In the genomic region with DNA sequence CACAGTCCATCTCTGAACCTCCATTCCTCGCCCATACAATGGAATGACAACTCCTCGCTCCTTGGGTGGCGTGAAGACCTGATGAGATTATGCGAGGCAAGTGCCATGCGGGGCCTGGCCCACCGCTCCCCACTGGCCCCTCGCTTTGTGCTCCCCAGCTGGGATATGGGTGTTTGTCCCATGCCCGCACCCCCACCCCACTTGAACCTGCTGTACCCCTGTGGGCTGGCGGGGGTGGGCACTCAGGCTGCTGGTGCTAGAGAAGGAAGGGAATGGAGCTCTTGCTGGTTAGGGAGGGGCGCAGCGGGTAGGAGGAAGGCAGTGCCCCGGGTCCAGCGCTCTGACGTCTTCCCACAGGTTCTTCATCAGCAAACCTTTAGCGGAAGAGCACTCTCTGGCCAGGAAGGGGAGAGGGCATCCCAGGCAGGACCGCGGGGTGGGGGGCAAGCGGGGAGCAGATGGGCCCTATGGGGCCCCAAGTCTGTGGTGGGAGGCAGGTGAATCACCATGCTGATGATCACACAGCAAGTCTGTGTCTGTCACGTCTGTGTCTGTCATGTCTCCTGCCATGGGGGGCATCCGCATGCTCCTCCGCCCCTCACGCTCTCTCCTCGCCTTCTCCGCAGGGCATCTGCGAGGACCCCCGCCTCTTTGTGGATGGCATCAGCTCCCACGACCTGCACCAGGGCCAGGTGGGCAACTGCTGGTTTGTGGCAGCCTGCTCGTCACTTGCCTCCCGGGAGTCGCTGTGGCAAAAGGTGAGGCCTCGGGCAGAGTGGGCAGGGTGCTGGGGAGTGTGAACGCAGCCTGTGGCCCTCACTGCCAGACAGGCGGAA, we compare ENCODE assay signal across 16 cellular contexts. TPM values are rescaled to one million over a fixed set of nuclear protein-coding genes. Genes with fewer than 3 reads are reported as not detected.
DNase-seq lines count a peak whose midpoint lies in the region; ATAC-seq and TF ChIP-seq lines count a peak whose summit lies in the region.
"Had no signal": no experiment of that assay in that cellular context is flagged by ENCODE, and none has a peak within 500 bp of the region (broad histone marks: within the 10 kb centered on the region; RNA-seq: fewer than 3 reads in every experiment).

No MANE protein-coding gene starts in this region.

- no peak overlapping the region for H3K14ac ChIP-seq in IMR-90 (replicated peaks; ENCODE audit: low read depth, low read length)

- peaks cover 19% of the 10 kb centered on the region for H4K20me1 ChIP-seq in IMR-90 (ENCODE audit: insufficient read depth, low read length)

- intact Hi-C loops in CD14-positive monocyte (cut with micrococcal nuclease), result no loop called here
- intact Hi-C loops in IMR-90 (cut with micrococcal nuclease), result no loop called here
- intact Hi-C loops in posterior vena cava (cut with DNase I), result loop anchor here in 1 of 2 donors (5.0 kb wide), 1 partner anchor 46 kb away; no protein-coding TSS in a partner anchor
- intact Hi-C loops in ascending aorta (cut with DNase I), result no loop called here
- intact Hi-C loops in activated CD4-positive, alpha-beta T cell treated with anti-CD3 and anti-CD28 coated beads, Interleukin-2, amount 10 ng/mL, durations not matched to agents 24 days and 14 days (cut with micrococcal nuclease), result loop anchor here (5.0 kb wide), 1 partner anchor 171 kb away; no protein-coding TSS in a partner anchor

- peaks cover 0 to 3% (median 2%) of the 10 kb centered on the region in 3 donors for H3K27me3 Mint-ChIP-seq in CD14-positive monocyte (ENCODE audit: low read depth in 3 of 3)
- no peaks in the 10 kb centered on the region for H3K27me3 Mint-ChIP-seq in activated CD4-positive, alpha-beta T cell treated with anti-CD3 and anti-CD28 coated beads, Interleukin-2, amount 10 ng/mL, durations not matched to agents 24 days and 14 days
- H3K27me3 Mint-ChIP-seq: CD4-positive, CD25-positive, alpha-beta regulatory T cell had no signal

- H2AK5ac ChIP-seq in IMR-90 (ENCODE audit: low read depth, low read length), result no peak overlapping the region

- in situ Hi-C loops in IMR-90 (cut with MboI; ENCODE audit: low sequenced_read_pairs), result loop anchor here (5.0 kb wide), 1 partner anchor 46 kb away; no protein-coding TSS in a partner anchor

- H4K91ac ChIP-seq in IMR-90 (ENCODE audit: insufficient read depth, low read depth, low read length), result no peak overlapping the region

- H2AK9ac ChIP-seq in IMR-90 (replicated peaks; ENCODE audit: low read depth, low read length, poor library complexity), result peak overlapping the region; percentile 50

- H4K5ac ChIP-seq in IMR-90 (ENCODE audit: low read depth, low read length), result no peak overlapping the region

- TF ChIP-seq CTCF in CD14-positive monocyte (IDR thresholded peaks at IDR 0.05) (no peak), IMR-90 (conservative IDR thresholded peaks at IDR 0.05; ENCODE audit: low read depth, low read length) (no peak), ascending aorta (IDR thresholded peaks at IDR 0.05) (no peak)

- H3K4me3 ChIP-seq in IMR-90 (ENCODE audit: insufficient read depth, low read depth, low read length), result no peak overlapping the region
- H3K4me3 ChIP-seq in ascending aorta, result no peak overlapping the region
- H3K4me3 ChIP-seq: SJCRH30 had no signal

- no peak overlapping the region for H3K23ac ChIP-seq in IMR-90 (ENCODE audit: low read depth, low read length)

- H3K36me3 Mint-ChIP-seq in CD14-positive monocyte, result no peaks in the 10 kb centered on the region
- no peaks in the 10 kb centered on the region for H3K36me3 Mint-ChIP-seq in activated CD4-positive, alpha-beta T cell treated with anti-CD3 and anti-CD28 coated beads, Interleukin-2, amount 10 ng/mL, durations not matched to agents 24 days and 14 days (ENCODE audit: low read depth)
- H3K36me3 Mint-ChIP-seq: CD4-positive, CD25-positive, alpha-beta regulatory T cell had no signal

- H3K27me3 ChIP-seq in IMR-90 (ENCODE audit: control insufficient read depth, insufficient read depth, low read length), result no peaks in the 10 kb centered on the region
- no peaks in the 10 kb centered on the region for H3K27me3 ChIP-seq in layer of hippocampus (ENCODE audit: control insufficient read depth, insufficient read depth, low read length)
- no peaks in the 10 kb centered on the region for H3K27me3 ChIP-seq in ascending aorta
- H3K27me3 ChIP-seq: SJCRH30 had no signal

- TF ChIP-seq RAD21 in IMR-90 (IDR thresholded peaks at IDR 0.05; ENCODE audit: low read length), result no peak

- no peaks in the 10 kb centered on the region; a peak in 1 of 4 replicates for H3K79me1 ChIP-seq in IMR-90 (ENCODE audit: low read depth in 1 of 2, low read length in 2 of 2)

- H4K8ac ChIP-seq in IMR-90 (ENCODE audit: low read depth in 2 of 2, low read length in 2 of 2), result no peak overlapping the region

- no peak overlapping the region for H3K27ac ChIP-seq in IMR-90 (ENCODE audit: insufficient read depth, low read length)
- peak overlapping the region; percentile 1 for H3K27ac ChIP-seq in layer of hippocampus (ENCODE audit: low read depth, low read length)
- H3K27ac ChIP-seq in ascending aorta, result no peak overlapping the region
- H3K27ac ChIP-seq: SJCRH30 had no signal

- no peak overlapping the region for H3K56ac ChIP-seq in IMR-90 (ENCODE audit: extremely low read depth, insufficient read depth, low read length)

- H3K36me3 ChIP-seq in IMR-90 (ENCODE audit: control insufficient read depth, insufficient read depth, low read length) (peaks cover 2% of the 10 kb centered on the region), ascending aorta (no peaks in the 10 kb centered on the region)
- H3K36me3 ChIP-seq: SJCRH30 had no signal

- 92% methylated on average over 16 of the region's 33 CpGs; no CpG with 5 or more reads in 1 of the 2 experiments for WGBS in IMR-90 (ENCODE audit: extremely low coverage in 2 of 2, insufficient read length in 1 of 2), 2 experiments

- no peak overlapping the region for H2BK5ac ChIP-seq in IMR-90 (ENCODE audit: low read depth, low read length, poor library complexity, severe bottlenecking)

- no peaks in the 10 kb centered on the region for H3K9me3 Mint-ChIP-seq in CD14-positive monocyte
- H3K9me3 Mint-ChIP-seq in activated CD4-positive, alpha-beta T cell treated with anti-CD3 and anti-CD28 coated beads, Interleukin-2, amount 10 ng/mL, durations not matched to agents 24 days and 14 days, result no peaks in the 10 kb centered on the region
- H3K9me3 Mint-ChIP-seq: CD4-positive, CD25-positive, alpha-beta regulatory T cell had no signal

- H3K4ac ChIP-seq in IMR-90 (ENCODE audit: low read depth, low read length), result no peak overlapping the region

- H3K9me1 ChIP-seq in IMR-90 (ENCODE audit: insufficient read depth, low read length), result no peaks in the 10 kb centered on the region

- no peak for TF ChIP-seq POLR2A in IMR-90 (IDR thresholded peaks at IDR 0.05; ENCODE audit: low read depth, low read length)

- H3K18ac ChIP-seq in IMR-90 (ENCODE audit: low read depth, low read length), result no peak overlapping the region

- CTCF ChIA-PET in IMR-90 (lab: Yijun Ruan, JAX), result interaction anchor here (2.9 kb wide), 1 partner anchor 46 kb away, joined by 21 read pairs; no protein-coding TSS in a partner anchor

- ATAC-seq in IMR-90 (ENCODE audit: low read depth), result no peak
- no peak for ATAC-seq in HG02938 (IDR thresholded peaks at IDR 0.05; ENCODE audit: unreplicated experiment)

- H3K4me1 ChIP-seq in IMR-90 (ENCODE audit: control insufficient read depth, insufficient read depth, low read length) (no peaks in the 10 kb centered on the region), ascending aorta (no peaks in the 10 kb centered on the region)
- H3K4me1 ChIP-seq: SJCRH30 had no signal

- DNase-seq in CD14-positive monocyte (ENCODE audit: low spot score), result peak; percentile 33
- no peak for DNase-seq in IMR-90
- DNase-seq in posterior vena cava (ENCODE audit: low spot score), result peak; percentile 73
- no peak for DNase-seq in ascending aorta (ENCODE audit: low spot score in 2 of 2)
- no peak for DNase-seq in activated CD4-positive, alpha-beta T cell treated with anti-CD3 and anti-CD28 coated beads, Interleukin-2, amount 10 ng/mL, durations not matched to agents 24 days and 14 days
- DNase-seq: ACHN; AML-193; Caco-2; CD4-positive, CD25-positive, alpha-beta regulatory T cell; DMS53; NCI-H187; NCI-H345; NCI-H526; SJCRH30 had no signal

- H3K9me3 ChIP-seq in IMR-90 (ENCODE audit: control insufficient read depth, insufficient read depth, low read length), result no peaks in the 10 kb centered on the region
- no peaks in the 10 kb centered on the region for H3K9me3 ChIP-seq in ascending aorta
- H3K9me3 ChIP-seq: Caco-2, SJCRH30 had no signal

- dilution Hi-C loops in IMR-90 (cut with HindIII; ENCODE audit: low sequenced_read_pairs, unreplicated experiment), result no loop called here

- POLR2A ChIA-PET in IMR-90 (lab: Charles Lee; ENCODE audit: unreplicated experiment), result no interaction called here

- H2BK15ac ChIP-seq in IMR-90 (ENCODE audit: low read depth, low read length), result no peak overlapping the region

- H3K4me1 Mint-ChIP-seq in CD14-positive monocyte, result no peaks in the 10 kb centered on the region
- peaks cover 5% of the 10 kb centered on the region for H3K4me1 Mint-ChIP-seq in activated CD4-positive, alpha-beta T cell treated with anti-CD3 and anti-CD28 coated beads, Interleukin-2, amount 10 ng/mL, durations not matched to agents 24 days and 14 days

- H3K4me2 ChIP-seq in IMR-90 (ENCODE audit: low read depth, low read length), result no peak overlapping the region

- H2BK20ac ChIP-seq in IMR-90 (ENCODE audit: low read depth, low read length), result no peak overlapping the region

- no peak overlapping the region for H3K4me3 Mint-ChIP-seq in CD14-positive monocyte
- H3K4me3 Mint-ChIP-seq in activated CD4-positive, alpha-beta T cell treated with anti-CD3 and anti-CD28 coated beads, Interleukin-2, amount 10 ng/mL, durations not matched to agents 24 days and 14 days, result no peak overlapping the region
- H3K4me3 Mint-ChIP-seq: CD4-positive, CD25-positive, alpha-beta regulatory T cell had no signal

- H3K27ac Mint-ChIP-seq in CD14-positive monocyte, result no peak overlapping the region
- no peak overlapping the region for H3K27ac Mint-ChIP-seq in activated CD4-positive, alpha-beta T cell treated with anti-CD3 and anti-CD28 coated beads, Interleukin-2, amount 10 ng/mL, durations not matched to agents 24 days and 14 days
- H3K27ac Mint-ChIP-seq: CD4-positive, CD25-positive, alpha-beta regulatory T cell had no signal

- no TSS peak for BruUV-seq in IMR-90 (replicated peaks; lab: Mats Ljungman, UMichigan)

- peak overlapping the region; percentile 14 for H2AFZ ChIP-seq in IMR-90 (replicated peaks; ENCODE audit: low read length, poor library complexity)

- no peak overlapping the region for H2BK120ac ChIP-seq in IMR-90 (ENCODE audit: low read depth, low read length)

- H3K9ac ChIP-seq in IMR-90 (ENCODE audit: low read depth, low read length), result no peak overlapping the region

RNA-seq across cellular contexts. Expression of a gene that starts 9.4 kb away (rescaled TPM):
- polyA plus RNA-seq in CD14-positive monocyte, result not detected
- total RNA-seq in IMR-90 (2012; rRNA removed), result not detected in 2 replicates
- 0.27 and 0.46 TPM in 2 replicates for polyA plus RNA-seq in IMR-90 (2012; rRNA removed)
- polyA plus RNA-seq in IMR-90 (2012; cell fraction: cytosol; rRNA removed), result 0.19 TPM in 1 of 2 replicates, not detected in the other
- 0.71 and 1.6 TPM in 2 replicates for polyA plus RNA-seq in IMR-90 (2012; cell fraction: nucleus; rRNA removed; ENCODE audit: low replicate concordance)
- total RNA-seq in posterior vena cava, result under 1 TPM in 1 of 2 donors, not detected in 1; 0.76 TPM
- not detected for total RNA-seq in ascending aorta
- not detected in 2 replicates for total RNA-seq in activated CD4-positive, alpha-beta T cell treated with anti-CD3 and anti-CD28 coated beads, Interleukin-2, amount 10 ng/mL, durations not matched to agents 24 days and 14 days
- total RNA-seq: CD4-positive, CD25-positive, alpha-beta regulatory T cell had no signal
- polyA plus RNA-seq: CD4-positive, CD25-positive, alpha-beta regulatory T cell had no signal

RNA-seq across cellular contexts. Expression of a gene that starts 26.5 kb away (rescaled TPM):
- polyA plus RNA-seq in CD14-positive monocyte (under 1 TPM; 0.28 to 0.62 TPM), IMR-90 (2012; rRNA removed) (24.0 and 26.9 TPM in 2 replicates)
- total RNA-seq in IMR-90 (2012; rRNA removed) (8.1 TPM in 2 replicates), posterior vena cava (10 to 100 TPM; 14.4 to 23.4 TPM), ascending aorta (7.9 TPM)
- 13.0 and 28.2 TPM in 2 replicates for polyA plus RNA-seq in IMR-90 (2012; cell fraction: cytosol; rRNA removed)
- 72.1 and 107 TPM in 2 replicates for polyA plus RNA-seq in IMR-90 (2012; cell fraction: nucleus; rRNA removed; ENCODE audit: low replicate concordance)
- total RNA-seq in activated CD4-positive, alpha-beta T cell treated with anti-CD3 and anti-CD28 coated beads, Interleukin-2, amount 10 ng/mL, durations not matched to agents 24 days and 14 days, result 0.30 TPM in 1 of 2 replicates, not detected in the other

RNA-seq across cellular contexts. Expression of a gene that starts 34.8 kb away (rescaled TPM):
- polyA plus RNA-seq in CD14-positive monocyte (1 to 10 TPM; 3.5 to 3.6 TPM), IMR-90 (2012; rRNA removed) (0.01 and 0.02 TPM in 2 replicates)
- total RNA-seq in IMR-90 (2012; rRNA removed) (under 0.01 TPM in 1 of 2 replicates, not detected in the other), posterior vena cava (10 to 100 TPM; 12.2 to 17.3 TPM), ascending aorta (46.4 TPM)
- 0.02 and 0.05 TPM in 2 replicates for polyA plus RNA-seq in IMR-90 (2012; cell fraction: cytosol; rRNA removed)
- polyA plus RNA-seq in IMR-90 (2012; cell fraction: nucleus; rRNA removed; ENCODE audit: low replicate concordance), result 0.23 and 0.24 TPM in 2 replicates
- 0.07 TPM in 1 of 2 replicates, not detected in the other for total RNA-seq in activated CD4-positive, alpha-beta T cell treated with anti-CD3 and anti-CD28 coated beads, Interleukin-2, amount 10 ng/mL, durations not matched to agents 24 days and 14 days

RNA-seq across cellular contexts. Expression of a gene that starts 59.1 kb away (rescaled TPM):
- not detected for polyA plus RNA-seq in CD14-positive monocyte
- total RNA-seq in IMR-90 (2012; rRNA removed), result not detected in 2 replicates
- polyA plus RNA-seq in IMR-90 (2012; rRNA removed), result 0.03 TPM in 1 of 2 replicates, not detected in the other
- not detected in 2 replicates for polyA plus RNA-seq in IMR-90 (2012; cell fraction: cytosol; rRNA removed)
- 0.02 TPM in 1 of 2 replicates, not detected in the other for polyA plus RNA-seq in IMR-90 (2012; cell fraction: nucleus; rRNA removed; ENCODE audit: low replicate concordance)
- total RNA-seq in posterior vena cava, result not detected
- not detected for total RNA-seq in ascending aorta
- total RNA-seq in activated CD4-positive, alpha-beta T cell treated with anti-CD3 and anti-CD28 coated beads, Interleukin-2, amount 10 ng/mL, durations not matched to agents 24 days and 14 days, result not detected in 2 replicates
- total RNA-seq: Caco-2; CD4-positive, CD25-positive, alpha-beta regulatory T cell; SJCRH30 had no signal
- polyA plus RNA-seq: CD4-positive, CD25-positive, alpha-beta regulatory T cell had no signal

Comparison
In these comparisons a context has a peak if more than half of its experiments do, and no peak if none do; other contexts are left out.
1. DNase-seq: peak in CD14-positive monocyte (single experiment) and posterior vena cava (single experiment); none in IMR-90 (single experiment), ascending aorta (0 of 2) and activated CD4-positive, alpha-beta T cell treated with anti-CD3 and anti-CD28 coated beads, Interleukin-2, amount 10 ng/mL, durations not matched to agents 24 days and 14 days (single experiment).
2. RNA of a gene that starts 34.8 kb away (total RNA-seq): 46.4 TPM in ascending aorta (single experiment) and 12.2 to 17.3 TPM in posterior vena cava; 0.07 TPM in activated CD4-positive, alpha-beta T cell treated with anti-CD3 and anti-CD28 coated beads, Interleukin-2, amount 10 ng/mL, durations not matched to agents 24 days and 14 days and under 0.01 TPM in IMR-90; every median in the first group is over 10 times any median in the second.